In the genomic region with DNA sequence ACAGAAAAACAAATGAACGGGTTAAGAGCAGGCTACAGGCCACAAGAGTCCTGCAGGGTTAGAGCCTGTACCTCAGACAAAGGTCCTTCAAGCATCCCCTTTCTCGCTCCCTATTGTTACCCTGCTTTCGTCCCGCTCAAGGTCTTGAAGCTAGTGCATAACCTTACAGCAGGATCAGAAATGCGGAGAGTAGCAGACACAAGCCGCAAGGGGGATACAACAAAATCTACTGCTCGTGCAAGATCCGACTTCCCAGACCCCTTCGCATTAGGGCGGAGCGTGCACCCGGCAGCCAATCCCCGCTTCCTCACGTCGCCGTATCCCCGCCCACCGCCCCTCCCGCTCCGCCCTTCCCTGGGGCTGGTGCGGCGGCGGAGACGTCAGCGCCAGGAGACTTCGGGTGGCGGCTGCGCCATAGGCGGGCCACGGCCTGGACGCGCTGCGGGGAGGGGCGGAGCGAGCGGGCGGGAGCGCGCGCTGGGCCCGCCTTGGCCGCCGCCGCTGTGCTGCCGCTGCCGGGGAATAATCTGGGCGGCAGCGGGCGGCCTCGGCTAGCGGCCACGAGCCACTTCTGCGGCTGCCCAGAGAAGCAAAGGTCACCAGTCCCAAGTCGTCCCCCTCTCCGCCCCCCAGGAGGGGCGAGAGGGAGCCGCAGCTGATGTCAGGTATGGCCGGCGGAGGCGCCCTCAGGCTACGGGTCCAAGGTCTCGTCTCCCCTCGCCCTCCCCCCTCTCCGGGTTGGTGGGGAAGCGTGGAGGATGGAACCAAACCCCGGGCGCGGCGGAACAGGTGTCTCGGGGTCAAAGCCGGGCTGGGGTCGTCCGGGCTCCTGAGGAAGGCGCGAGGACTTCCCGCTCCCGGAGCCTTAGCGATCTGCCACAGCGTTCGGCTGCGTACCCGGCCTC, we compare ENCODE assay signal across 9 cellular contexts. TPM values are rescaled to one million over a fixed set of nuclear protein-coding genes. Genes with fewer than 3 reads are reported as not detected.
DNase-seq lines count a peak whose midpoint lies in the region; ATAC-seq, FAIRE-seq and TF ChIP-seq lines count a peak whose summit lies in the region.
"Had no signal": no experiment of that assay in that cellular context is flagged by ENCODE, and none has a peak within 500 bp of the region (broad histone marks: within the 10 kb centered on the region; RNA-seq: fewer than 3 reads in every experiment).

A gene (plus strand): TSS at position 389 of the 905 bp plus-strand sequence. CDS start 51,776 bp downstream, outside the sequence.

- FAIRE-seq in small intestine (lab: Jason Lieb, UNC): no peak
- FAIRE-seq: endometrium had no signal

- H3K9me3 ChIP-seq in WERI-Rb-1 (ENCODE audit: severe bottlenecking): no peaks in the 10 kb centered on the region
- no peaks in the 10 kb centered on the region for H3K9me3 ChIP-seq in mammary epithelial cell (replicated peaks; ENCODE audit: insufficient read depth, low read length)
- H3K9me3 ChIP-seq in small intestine (ENCODE audit: control insufficient read depth, low read depth): no peaks in the 10 kb centered on the region

- peaks cover 47% of the 10 kb centered on the region for H3K4me1 ChIP-seq in mammary epithelial cell (ENCODE audit: insufficient read depth, low read length)
- H3K4me1 ChIP-seq in small intestine (ENCODE audit: control insufficient read depth in 2 of 2, insufficient read depth in 1 of 2, low read depth in 1 of 2, low read length in 1 of 2): peaks cover 0 to 14% of the 10 kb centered on the region in 2 donors

- no peaks in the 10 kb centered on the region for H3K27me3 ChIP-seq in WERI-Rb-1 (ENCODE audit: insufficient read depth, low read depth, severe bottlenecking)
- no peaks in the 10 kb centered on the region for H3K27me3 ChIP-seq in mammary epithelial cell (ENCODE audit: insufficient read depth, low read length)
- no peaks in the 10 kb centered on the region for H3K27me3 ChIP-seq in small intestine (ENCODE audit: control insufficient read depth in 2 of 2, insufficient read depth in 2 of 2, low read length in 2 of 2)

- intact Hi-C loops in mammary epithelial cell (cut with micrococcal nuclease): loop anchor here (1.0 to 5.0 kb wide), 7 partner anchors 25 to 358 kb away; no protein-coding TSS in a partner anchor

- BruUV-seq in mammary epithelial cell (replicated peaks; lab: Mats Ljungman, UMichigan): no TSS peak

- H3K27ac ChIP-seq in WERI-Rb-1 (peak within 1 kb of the TSS; percentile 92), mammary epithelial cell (ENCODE audit: insufficient read depth, low read depth, low read length) (peak within 1 kb of the TSS; percentile 92), small intestine (ENCODE audit: low read depth in 1 of 2, low read length in 1 of 2) (peak within 1 kb of the TSS; percentile 96 to 97)

- peak within 1 kb of the TSS; percentile 93 for H2AFZ ChIP-seq in mammary epithelial cell (ENCODE audit: low read depth, low read length)

- dilution Hi-C loops in mammary epithelial cell (cut with HindIII; ENCODE audit: low sequenced_read_pairs): no loop called here

- CTCF ChIA-PET in mammary epithelial cell (lab: Charles Lee; ENCODE audit: low non-redundant PET): interaction anchor here (0.6 to 0.7 kb wide), 3 partner anchors 13 to 77 kb away, joined by 3 to 7 read pairs (median 5); no protein-coding TSS in a partner anchor

- TF ChIP-seq CTCF in WERI-Rb-1 (IDR thresholded peaks at IDR 0.05; ENCODE audit: low read depth, low read length) (peak; percentile 66), mammary epithelial cell (conservative IDR thresholded peaks at IDR 0.05 in 1 of 2, IDR thresholded peaks at IDR 0.05 in 1 of 2; ENCODE audit: extremely low read depth in 1 of 2, insufficient read depth in 1 of 2, low read depth in 1 of 2, low read length in 2 of 2) (peak; percentile 27 to 48)

- H4K20me1 ChIP-seq in mammary epithelial cell (ENCODE audit: insufficient read depth, low read length): no peaks in the 10 kb centered on the region

- in situ Hi-C loops in mammary epithelial cell (cut with MboI; ENCODE audit: low sequenced_read_pairs in 2 of 2): no loop called here

- peak within 1 kb of the TSS; percentile 88 for H3K9ac ChIP-seq in mammary epithelial cell (ENCODE audit: insufficient read depth, low read length)

- ATAC-seq in GM18873 (IDR thresholded peaks at IDR 0.05; ENCODE audit: low FRiP score, unreplicated experiment): peak; percentile 84
- ATAC-seq in HG03139 (IDR thresholded peaks at IDR 0.05; ENCODE audit: unreplicated experiment): peak; percentile 79

- 1% methylated on average over 14 of the region's 82 CpGs for WGBS in mammary epithelial cell (ENCODE audit: low coverage, missing lambda C conversion rate)
- 0 to 1% (median 0%) methylated on average over 53 to 82 of the region's 82 CpGs for WGBS in small intestine, 3 donors

- H3K36me3 ChIP-seq in WERI-Rb-1: peaks cover 39% of the 10 kb centered on the region
- H3K36me3 ChIP-seq in mammary epithelial cell (ENCODE audit: insufficient read depth, low read length): no peaks in the 10 kb centered on the region
- H3K36me3 ChIP-seq in small intestine (ENCODE audit: control insufficient read depth in 2 of 2, insufficient read depth in 2 of 2, low read length in 2 of 2): no peaks in the 10 kb centered on the region

- peaks cover 57% of the 10 kb centered on the region for H3K79me2 ChIP-seq in mammary epithelial cell (ENCODE audit: insufficient read depth, low read length)

- DNase-seq in AG08395 (ENCODE audit: low spot score) (peak; percentile 98), NCI-H2196 treated with DMSO at 0.1 percent for 48 hours (lab: John Stamatoyannopoulos, UW; ENCODE audit: unreplicated experiment) (peak; percentile 95), WERI-Rb-1 (peak; percentile 99), mammary epithelial cell (peak; percentile 96), iPS-NIHi11 (ENCODE audit: low spot score) (peak; percentile 93), small intestine (peak; percentile 97)

- peak within 1 kb of the TSS; percentile 99 for H3K4me3 ChIP-seq in WERI-Rb-1 (ENCODE audit: low read depth, low read length)
- peak within 1 kb of the TSS; percentile 95 to 97 (median 97) for H3K4me3 ChIP-seq in mammary epithelial cell (replicated peaks in 1 of 3; ENCODE audit: insufficient read depth in 1 of 3, low read depth in 2 of 3, low read length in 3 of 3)
- H3K4me3 ChIP-seq in small intestine (ENCODE audit: low read depth in 1 of 2, low read length in 2 of 2): peak within 1 kb of the TSS; percentile 82 to 97

- H3K4me2 ChIP-seq in mammary epithelial cell (ENCODE audit: insufficient read depth, low read depth, low read length): peak within 1 kb of the TSS; percentile 91

RNA-seq across cellular contexts. Expression of the gene that starts here (rescaled TPM):
- 10 to 100 TPM; 51.2 to 57.7 TPM for total RNA-seq in mammary epithelial cell
- 27.5 TPM for polyA plus RNA-seq in mammary epithelial cell
- 25.5 TPM for polyA minus RNA-seq in mammary epithelial cell
- 10 to 100 TPM in 2 of 3 donors, 1 to 10 TPM in 1; 10.0 to 17.5 (median 10.7) TPM for polyA plus RNA-seq in small intestine

Comparison
In these comparisons a context has a peak if more than half of its experiments do, and no peak if none do; other contexts are left out.
1. Peak in every context shown above with its lines: DNase-seq, ATAC-seq, H3K4me3 ChIP-seq and H3K27ac ChIP-seq.